In the genomic region with DNA sequence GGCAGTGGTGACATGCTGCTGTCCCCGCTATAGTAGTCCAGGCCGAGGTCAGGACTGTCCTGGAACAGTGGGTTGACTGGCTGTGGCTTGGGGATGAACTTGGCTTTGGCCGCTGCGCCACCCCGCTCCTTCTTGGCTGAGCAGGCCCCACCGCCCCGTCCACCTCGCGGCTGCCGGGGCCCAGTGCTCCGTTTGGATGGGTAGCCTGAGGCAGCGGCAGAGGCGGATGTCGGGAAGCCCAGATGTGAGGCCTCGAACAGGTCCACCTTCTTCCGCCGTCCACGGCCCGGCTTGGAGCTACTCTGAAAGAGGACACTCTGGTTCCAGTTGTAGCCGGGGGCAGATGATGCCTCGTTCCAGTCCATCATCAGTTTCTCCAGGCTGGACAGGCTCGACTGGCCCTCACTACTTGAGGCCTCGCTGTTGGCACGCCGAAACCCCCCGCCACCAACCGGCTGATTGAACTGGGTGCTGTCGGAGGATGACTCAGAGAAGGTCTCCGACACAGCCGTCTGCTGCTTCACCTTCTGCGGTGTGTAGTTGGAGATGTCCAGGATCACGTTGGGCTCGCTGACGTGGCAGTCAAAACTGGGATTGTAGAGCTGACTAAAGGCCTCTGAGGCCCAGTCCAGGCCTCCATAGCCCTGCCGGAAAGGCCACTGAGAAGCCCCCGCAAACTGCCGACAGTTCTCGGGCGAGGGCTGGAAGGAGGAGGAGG, we compare ENCODE assay signal across 12 cellular contexts.
"Had no signal": no experiment of that assay in that cellular context is flagged by ENCODE, and none has a peak within 500 bp of the region (broad histone marks: within the 10 kb centered on the region; RNA-seq: fewer than 3 reads in every experiment).

No MANE protein-coding gene starts in this region.

- DNase-seq: activated CD4-positive, alpha-beta memory T cell treated with anti-CD3 and anti-CD28 coated beads for 36 hours; activated gamma-delta T cell; activated T-cell treated with anti-CD3 and anti-CD28 coated beads, Interleukin-2, amount 50 U/mL, for 48 hours; anterior cingulate cortex; hypothalamus; natural killer cell; occipital lobe; stimulated activated CD4-positive, alpha-beta T cell treated with anti-CD3 and anti-CD28 coated beads, Interleukin-4, amount 100 ng/mL, for 1 hour; stimulated activated CD8-positive, alpha-beta memory T cell treated with anti-CD3 and anti-CD28 coated beads, Interleukin-4, amount 100 ng/mL, for 48 hours; stimulated activated naive CD8-positive, alpha-beta T cell treated with anti-CD3 and anti-CD28 coated beads, Interleukin-15, amount 100 ng/mL, for 72 hours had no signal

- H3K4me3 ChIP-seq: thoracic aorta had no signal

- ATAC-seq: natural killer cell had no signal

- H3K27ac Mint-ChIP-seq: activated CD4-positive, alpha-beta memory T cell treated with anti-CD3 and anti-CD28 coated beads for 36 hours; activated naive CD8-positive, alpha-beta T cell; natural killer cell; stimulated activated naive CD8-positive, alpha-beta T cell treated with anti-CD3 and anti-CD28 coated beads, Interleukin-15, amount 100 ng/mL, for 72 hours had no signal

- H3K9me3 ChIP-seq: thoracic aorta had no signal

- H3K27ac ChIP-seq: thoracic aorta had no signal

- H3K9me3 Mint-ChIP-seq: activated CD4-positive, alpha-beta memory T cell treated with anti-CD3 and anti-CD28 coated beads for 36 hours; natural killer cell; stimulated activated naive CD8-positive, alpha-beta T cell treated with anti-CD3 and anti-CD28 coated beads, Interleukin-15, amount 100 ng/mL, for 72 hours had no signal

- H3K36me3 Mint-ChIP-seq: activated CD4-positive, alpha-beta memory T cell treated with anti-CD3 and anti-CD28 coated beads for 36 hours; activated naive CD8-positive, alpha-beta T cell; natural killer cell had no signal

- H3K27me3 Mint-ChIP-seq: activated CD4-positive, alpha-beta memory T cell treated with anti-CD3 and anti-CD28 coated beads for 36 hours; activated naive CD8-positive, alpha-beta T cell; stimulated activated naive CD8-positive, alpha-beta T cell treated with anti-CD3 and anti-CD28 coated beads, Interleukin-15, amount 100 ng/mL, for 72 hours had no signal

- H3K4me3 Mint-ChIP-seq: activated CD4-positive, alpha-beta memory T cell treated with anti-CD3 and anti-CD28 coated beads for 36 hours; activated naive CD8-positive, alpha-beta T cell; natural killer cell; stimulated activated naive CD8-positive, alpha-beta T cell treated with anti-CD3 and anti-CD28 coated beads, Interleukin-15, amount 100 ng/mL, for 72 hours had no signal
